In the genomic region with DNA sequence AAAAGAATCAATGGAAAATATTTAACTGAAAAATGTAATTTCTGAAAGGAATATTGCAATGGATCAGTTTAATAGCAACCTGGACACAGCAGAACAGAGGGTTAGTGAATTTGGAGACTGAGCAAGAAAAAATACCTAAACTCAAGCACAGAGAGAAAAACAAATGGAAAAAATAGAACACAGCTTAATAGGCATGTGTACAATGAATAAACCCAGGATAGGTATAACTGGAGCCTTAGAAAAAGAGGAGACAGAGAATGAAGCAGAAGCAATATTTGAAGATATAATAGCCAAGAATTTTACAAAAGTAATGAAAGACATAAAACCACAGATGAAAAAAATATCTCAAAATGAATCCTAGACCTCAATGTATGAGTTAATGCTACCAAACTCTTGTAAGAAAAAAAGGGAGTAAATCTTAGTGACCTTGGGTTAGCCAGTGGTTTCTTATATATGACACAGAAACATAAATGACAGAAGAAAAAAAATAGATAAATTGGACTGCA, we compare ENCODE assay signal across 8 cellular contexts.
"Had no signal": no experiment of that assay in that cellular context is flagged by ENCODE, and none has a peak within 500 bp of the region (broad histone marks: within the 10 kb centered on the region; RNA-seq: fewer than 3 reads in every experiment).

No MANE protein-coding gene starts in this region.

- H3K4me3 ChIP-seq: GM23248, HAP-1 had no signal

- H3K36me3 ChIP-seq: HAP-1 had no signal

- H3K9me3 ChIP-seq: HAP-1 had no signal

- H3K9ac ChIP-seq: GM23248 had no signal

- H2AFZ ChIP-seq: GM23248 had no signal

- ATAC-seq: HCT116 had no signal

- DNase-seq: GM23248, GOT3, H7, IMR-90, KBM-7 had no signal

- H3K27ac ChIP-seq: GM23248 had no signal

- FAIRE-seq: HTR-8/SVneo had no signal
